ENCODE assay signal across 8 cellular contexts in genomic region chr7:142384508-142384922, GRCh38.
A peak's percentile ranks its signal among the peaks of the same experiment; 100 is the strongest.
DNase-seq lines count a peak whose midpoint lies in the region; ATAC-seq and TF ChIP-seq lines count a peak whose summit lies in the region.

No MANE protein-coding gene starts in this region.

- TF ChIP-seq EP300 in gastroesophageal sphincter (IDR thresholded peaks at IDR 0.05), result no peak
- TF ChIP-seq EP300 in SK-N-SH (IDR thresholded peaks at IDR 0.05; ENCODE audit: borderline replicate concordance in 1 of 2, low read depth in 1 of 2, low read length in 1 of 2), result no peak

- H2AFZ ChIP-seq in SK-N-SH (ENCODE audit: low read depth), result no peak overlapping the region

- H3F3A ChIP-seq in SK-N-SH (replicated peaks; ENCODE audit: insufficient read depth), result no peaks in the 10 kb centered on the region

- no peak for TF ChIP-seq POLR2A in gastroesophageal sphincter (IDR thresholded peaks at IDR 0.05)

- no peaks in the 10 kb centered on the region for H3K27me3 ChIP-seq in gastroesophageal sphincter
- H3K27me3 ChIP-seq in SK-N-SH (ENCODE audit: insufficient read depth), result no peaks in the 10 kb centered on the region; the same call in 1 of the 2 replicates

- WGBS in gastroesophageal sphincter (ENCODE audit: low coverage in 1 of 2), 2 donors, result 55 to 73% methylated on average over 5 to 6 of the region's 11 CpGs
- WGBS in SK-N-SH (ENCODE audit: low lambda C conversion rate), result 51% methylated on average over 10 of the region's 11 CpGs

- no peaks in the 10 kb centered on the region for H3K79me2 ChIP-seq in SK-N-SH (ENCODE audit: insufficient read depth)

- H4K20me1 ChIP-seq in SK-N-SH (ENCODE audit: insufficient read depth), result no peaks in the 10 kb centered on the region

- no peak for TF ChIP-seq RAD21 in SK-N-SH (IDR thresholded peaks at IDR 0.05; ENCODE audit: low read length)

- no peak overlapping the region for H3K9ac ChIP-seq in SK-N-SH

- no peaks in the 10 kb centered on the region for H3K36me3 ChIP-seq in gastroesophageal sphincter
- no peaks in the 10 kb centered on the region for H3K36me3 ChIP-seq in SK-N-SH (replicated peaks in 1 of 2; ENCODE audit: control insufficient read depth in 1 of 2, insufficient read depth in 2 of 2, low read length in 1 of 2)

- H3K4me1 Mint-ChIP-seq in osteocyte (ENCODE audit: unreplicated experiment), result no peaks in the 10 kb centered on the region

- peak; percentile 63 for ATAC-seq in HG02981 (IDR thresholded peaks at IDR 0.05; ENCODE audit: unreplicated experiment)
- ATAC-seq in gastroesophageal sphincter, result peak; percentile 23
- ATAC-seq in HG03095 (IDR thresholded peaks at IDR 0.05; ENCODE audit: unreplicated experiment), result no peak

- H3K27me3 Mint-ChIP-seq in osteocyte (ENCODE audit: unreplicated experiment), result peaks cover 36% of the 10 kb centered on the region

- H3K9me3 ChIP-seq in gastroesophageal sphincter (no peaks in the 10 kb centered on the region), SK-N-SH (no peaks in the 10 kb centered on the region)

- TF ChIP-seq CTCF in gastroesophageal sphincter (IDR thresholded peaks at IDR 0.05), result no peak
- TF ChIP-seq CTCF in SK-N-SH (IDR thresholded peaks at IDR 0.05), result no peak
- no peak for TF ChIP-seq CTCF in osteocyte (IDR thresholded peaks at IDR 0.05)

- no peaks in the 10 kb centered on the region for H3K9me3 Mint-ChIP-seq in osteocyte (ENCODE audit: unreplicated experiment)

- no peak overlapping the region for H3K4me2 ChIP-seq in SK-N-SH

- POLR2A ChIA-PET in SK-N-SH (lab: Yijun Ruan, JAX), result no interaction called here

- no peaks in the 10 kb centered on the region for H3K36me3 Mint-ChIP-seq in osteocyte (ENCODE audit: unreplicated experiment)

- no peak overlapping the region for H3K4me3 Mint-ChIP-seq in osteocyte (ENCODE audit: unreplicated experiment)

- H3K27ac ChIP-seq in gastroesophageal sphincter, result no peak overlapping the region
- H3K27ac ChIP-seq in SK-N-SH (ENCODE audit: low read depth in 2 of 2, low read length in 1 of 2), result no peak overlapping the region

- H3K9me2 ChIP-seq in SK-N-SH, result no peaks in the 10 kb centered on the region

- CTCF ChIA-PET in SK-N-SH (lab: Yijun Ruan, JAX), result interaction anchor here (1.0 to 3.2 kb wide), 14 partner anchors 10 to 99 kb away, joined by 3 to 18 read pairs (median 6); no protein-coding TSS in a partner anchor

- H3K4me1 ChIP-seq in gastroesophageal sphincter (no peaks in the 10 kb centered on the region), SK-N-SH (ENCODE audit: control insufficient read depth in 1 of 2, insufficient read depth in 2 of 2, low read depth in 1 of 2, low read length in 1 of 2) (peaks cover 0 to 15% of the 10 kb centered on the region in 2 experiments; a peak in 1 of 4 replicates)

- peak; percentile 77 for DNase-seq in CD1c-positive myeloid dendritic cell (ENCODE audit: extremely low spot score)
- DNase-seq in activated CD4-positive, CD25-positive, alpha-beta regulatory T cell treated with anti-CD3 and anti-CD28 coated beads, Interleukin-2, amount 50 U/mL, for 72 hours, result peak; percentile 44
- DNase-seq in SK-N-SH, result no peak
- no peak for DNase-seq in osteocyte (ENCODE audit: extremely low spot score, unreplicated experiment)
- DNase-seq in NCI-H1092 (lab: John Stamatoyannopoulos, UW), result no peak

- H3K4me3 ChIP-seq in gastroesophageal sphincter (no peak overlapping the region), SK-N-SH (ENCODE audit: low read depth in 2 of 2, low read length in 1 of 2) (no peak overlapping the region)

- no peak overlapping the region for H3K27ac Mint-ChIP-seq in osteocyte (ENCODE audit: unreplicated experiment)

TF ChIP-seq in SK-N-SH, 30 proteins besides CTCF, POLR2A, EP300 and RAD21:
- TF ChIP-seq CHD2 (IDR thresholded peaks at IDR 0.05; ENCODE audit: low read length, partially characterized antibody) (no peak), POLR2AphosphoS5 (IDR thresholded peaks at IDR 0.05; ENCODE audit: low read depth, low read length) (no peak), MXI1 (IDR thresholded peaks at IDR 0.05; ENCODE audit: low read depth, low read length) (no peak), JUND (IDR thresholded peaks at IDR 0.05) (no peak), FOSL2 (IDR thresholded peaks at IDR 0.05; ENCODE audit: borderline replicate concordance, low read depth) (no peak), YY1 (IDR thresholded peaks at IDR 0.05; ENCODE audit: low read depth) (no peak), EZH2phosphoT487 (IDR thresholded peaks at IDR 0.05; ENCODE audit: borderline replicate concordance, low read depth) (no peak), GABPA (IDR thresholded peaks at IDR 0.05; ENCODE audit: low read depth) (no peak), GATA2 (CRISPR knock-in tag; IDR thresholded peaks at IDR 0.05) (no peak), IRF3 (IDR thresholded peaks at IDR 0.05; ENCODE audit: low read depth, low read length) (no peak), RFX5 (IDR thresholded peaks at IDR 0.05; ENCODE audit: low read length) (no peak), TCF12 (IDR thresholded peaks at IDR 0.05) (no peak), FOXM1 (IDR thresholded peaks at IDR 0.05; ENCODE audit: low read depth) (no peak), REST (IDR thresholded peaks at IDR 0.05; ENCODE audit: low read depth, low read length) (no peak), SMC3 (IDR thresholded peaks at IDR 0.05; ENCODE audit: low read depth, low read length) (no peak), FOXJ3 (CRISPR knock-in tag; IDR thresholded peaks at IDR 0.05) (no peak), RCOR1 (IDR thresholded peaks at IDR 0.05; ENCODE audit: low read length) (no peak), TAF1 (IDR thresholded peaks at IDR 0.05; ENCODE audit: borderline replicate concordance, low read depth, low read length) (no peak)
TF ChIP-seq in SK-N-SH: peak in this region for 0.

Comparison
In these comparisons a context has a peak if more than half of its experiments do, and no peak if none do; other contexts are left out.
1. DNase-seq: peak in CD1c-positive myeloid dendritic cell (single experiment) and activated CD4-positive, CD25-positive, alpha-beta regulatory T cell treated with anti-CD3 and anti-CD28 coated beads, Interleukin-2, amount 50 U/mL, for 72 hours (single experiment); none in SK-N-SH (single experiment), osteocyte (single experiment) and NCI-H1092 (single experiment).